Comparison of ENCODE assay signal across 10 cellular contexts in the genomic region with DNA sequence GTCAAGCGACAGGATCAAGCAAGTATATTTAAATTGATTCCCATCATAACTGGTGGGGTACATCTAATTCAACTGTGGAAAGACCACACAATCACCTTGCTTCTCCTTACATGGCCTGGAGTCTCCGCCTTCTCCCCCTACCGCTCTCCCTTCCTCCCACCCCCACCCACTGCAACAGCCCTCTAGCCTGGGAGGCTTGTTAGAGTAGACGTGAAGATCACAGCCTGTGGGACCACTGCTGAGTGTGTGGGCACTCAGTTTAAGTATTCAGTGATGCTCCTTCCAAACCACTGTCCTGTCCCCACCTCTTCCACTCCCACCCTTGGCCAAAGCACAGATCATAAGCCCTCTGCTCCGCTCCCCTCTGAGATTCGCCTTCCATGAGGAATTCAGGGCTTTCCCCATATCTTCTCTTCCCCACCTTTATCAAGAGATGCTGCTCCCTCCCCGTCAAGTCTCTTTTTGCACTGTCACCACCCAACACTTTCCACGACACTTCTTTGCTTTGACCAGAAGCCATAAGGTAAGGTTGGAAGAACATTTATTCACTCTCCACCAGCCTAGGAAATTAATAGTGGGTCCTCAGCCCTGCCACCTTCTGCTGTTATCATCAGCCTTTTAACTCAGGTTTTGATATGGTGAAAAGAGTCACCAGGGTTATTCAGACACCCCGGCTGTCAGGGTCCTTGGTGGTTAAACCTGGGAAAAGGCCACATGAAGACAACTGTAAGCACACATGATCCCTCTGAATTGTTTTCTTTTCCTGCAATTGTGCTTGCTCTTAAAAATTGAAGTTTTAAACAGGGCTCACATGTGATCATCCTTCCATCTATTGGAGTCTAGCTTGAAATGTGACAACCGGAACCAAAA. TPM values are rescaled to one million over a fixed set of nuclear protein-coding genes. Genes with fewer than 3 reads are reported as not detected.
DNase-seq lines count a peak whose midpoint lies in the region; ATAC-seq and TF ChIP-seq lines count a peak whose summit lies in the region.
"Had no signal": no experiment of that assay in that cellular context is flagged by ENCODE, and none has a peak within 500 bp of the region (broad histone marks: within the 10 kb centered on the region; RNA-seq: fewer than 3 reads in every experiment).

No MANE protein-coding gene starts in this region.

- CTCF ChIA-PET in activated CD8-positive, alpha-beta memory T cell treated with anti-CD3 and anti-CD28 coated beads, Interleukin-2, amount 10 ng/mL, durations not matched to agents 7 days and 5 days (lab: Charles Lee) = interaction anchor here (0.8 to 2.5 kb wide), 2 partner anchors 27 to 111 kb away, joined by 3 to 8 read pairs; no protein-coding TSS in a partner anchor
- CTCF ChIA-PET in WTC11 (lab: Charles Lee) = no interaction called here

- DNase-seq in activated CD8-positive, alpha-beta memory T cell treated with anti-CD3 and anti-CD28 coated beads, Interleukin-2, amount 10 ng/mL, durations not matched to agents 7 days and 5 days = no peak
- no peak for DNase-seq in activated CD8-positive, alpha-beta memory T cell treated with anti-CD3 and anti-CD28 coated beads, Interleukin-2, amount 50 U/mL, for 48 hours
- no peak for DNase-seq in WTC11 (ENCODE audit: low spot score)
- no peak for DNase-seq in fibroblast of villous mesenchyme (ENCODE audit: low read depth)
- DNase-seq in spleen = no peak
- no peak for DNase-seq in SKM-1 (lab: John Stamatoyannopoulos, UW; ENCODE audit: unreplicated experiment)
- DNase-seq in NCI-H1417 (lab: John Stamatoyannopoulos, UW) = no peak
- DNase-seq in amniotic stem cell (lab: John Stamatoyannopoulos, UW) = no peak
- DNase-seq: cerebellar nuclear complex had no signal

- no peaks in the 10 kb centered on the region for H3K9me3 ChIP-seq in spleen

- peak overlapping the region; percentile 94 for H3K4me3 ChIP-seq in fibroblast of villous mesenchyme (ENCODE audit: low read depth, low read length)
- H3K4me3 ChIP-seq in spleen = peak overlapping the region in 5 of 8 donors; percentile 60 to 84 (median 65)

- peaks cover 47% of the 10 kb centered on the region for H3K4me1 Mint-ChIP-seq in activated CD8-positive, alpha-beta memory T cell treated with anti-CD3 and anti-CD28 coated beads, Interleukin-2, amount 10 ng/mL, durations not matched to agents 7 days and 5 days
- peaks cover 26% of the 10 kb centered on the region for H3K4me1 Mint-ChIP-seq in WTC11

- TF ChIP-seq CTCF in WTC11 (IDR thresholded peaks at IDR 0.05) (no peak), fibroblast of villous mesenchyme (IDR thresholded peaks at IDR 0.05; ENCODE audit: insufficient read depth, low read depth, low read length) (no peak), spleen (IDR thresholded peaks at IDR 0.05 in 8 of 11, conservative IDR thresholded peaks at IDR 0.05 in 3 of 11) (no peak)

- H3K27me3 ChIP-seq in spleen (replicated peaks in 1 of 7) = no peaks in the 10 kb centered on the region

- peak overlapping the region; percentile 97 for H3K4me3 Mint-ChIP-seq in activated CD8-positive, alpha-beta memory T cell treated with anti-CD3 and anti-CD28 coated beads, Interleukin-2, amount 10 ng/mL, durations not matched to agents 7 days and 5 days
- peak overlapping the region; percentile 98 for H3K4me3 Mint-ChIP-seq in WTC11

- peaks cover 42% of the 10 kb centered on the region for H3K36me3 Mint-ChIP-seq in activated CD8-positive, alpha-beta memory T cell treated with anti-CD3 and anti-CD28 coated beads, Interleukin-2, amount 10 ng/mL, durations not matched to agents 7 days and 5 days
- peaks cover 13% of the 10 kb centered on the region for H3K36me3 Mint-ChIP-seq in WTC11

- no peak for TF ChIP-seq POLR2A in spleen (IDR thresholded peaks at IDR 0.05)

- H3K27ac ChIP-seq in spleen = peak overlapping the region in 3 of 8 donors; percentile 96 to 97 (median 97)

- WGBS in spleen, 5 donors = 86 to 92% (median 90%) methylated on average over 10 of the region's 10 CpGs

- intact Hi-C loops in spleen (cut with DNase I; ENCODE audit: low total_unique reads) = loop anchor here (10.0 kb wide), 1 partner anchor 75 kb away; no protein-coding TSS in a partner anchor

- H3K9me3 Mint-ChIP-seq in activated CD8-positive, alpha-beta memory T cell treated with anti-CD3 and anti-CD28 coated beads, Interleukin-2, amount 10 ng/mL, durations not matched to agents 7 days and 5 days (ENCODE audit: low read depth) = no peaks in the 10 kb centered on the region
- H3K9me3 Mint-ChIP-seq in WTC11 = no peaks in the 10 kb centered on the region
- H3K9me3 Mint-ChIP-seq: CD14-positive monocyte had no signal

- peak overlapping the region; percentile 21 for H3K27ac Mint-ChIP-seq in activated CD8-positive, alpha-beta memory T cell treated with anti-CD3 and anti-CD28 coated beads, Interleukin-2, amount 10 ng/mL, durations not matched to agents 7 days and 5 days
- H3K27ac Mint-ChIP-seq in WTC11 = peak overlapping the region; percentile 35

- H3K36me3 ChIP-seq in spleen = peaks cover 0 to 30% (median 3%) of the 10 kb centered on the region in 6 donors

- POLR2A ChIA-PET in WTC11 (lab: Charles Lee) = no interaction called here

- ATAC-seq in activated CD8-positive, alpha-beta memory T cell treated with anti-CD3 and anti-CD28 coated beads, Interleukin-2, amount 10 ng/mL, durations not matched to agents 7 days and 5 days = no peak
- no peak for ATAC-seq in WTC11

- peaks cover 16 to 67% (median 33%) of the 10 kb centered on the region in 6 donors for H3K4me1 ChIP-seq in spleen

- no peaks in the 10 kb centered on the region for H3K27me3 Mint-ChIP-seq in activated CD8-positive, alpha-beta memory T cell treated with anti-CD3 and anti-CD28 coated beads, Interleukin-2, amount 10 ng/mL, durations not matched to agents 7 days and 5 days
- H3K27me3 Mint-ChIP-seq in WTC11 (ENCODE audit: low read depth) = no peaks in the 10 kb centered on the region

TF ChIP-seq in WTC11, 78 proteins besides CTCF, POLR2A, EP300 and RAD21:
- TF ChIP-seq ATF1 (CRISPR knock-in tag; IDR thresholded peaks at IDR 0.05) (no peak), SP1 (CRISPR knock-in tag; conservative IDR thresholded peaks at IDR 0.05) (no peak), NFE2L1 (CRISPR knock-in tag; IDR thresholded peaks at IDR 0.05) (no peak), ZNF671 (CRISPR knock-in tag; IDR thresholded peaks at IDR 0.05) (no peak)
- TF ChIP-seq, protein P1, sequence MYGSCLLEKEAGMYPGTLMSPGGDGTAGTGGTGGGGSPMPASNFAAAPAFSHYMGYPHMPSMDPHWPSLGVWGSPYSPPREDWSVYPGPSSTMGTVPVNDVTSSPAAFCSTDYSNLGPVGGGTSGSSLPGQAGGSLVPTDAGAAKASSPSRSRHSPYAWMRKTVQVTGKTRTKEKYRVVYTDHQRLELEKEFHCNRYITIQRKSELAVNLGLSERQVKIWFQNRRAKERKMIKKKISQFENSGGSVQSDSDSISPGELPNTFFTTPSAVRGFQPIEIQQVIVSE (CRISPR knock-in tag; IDR thresholded peaks at IDR 0.05; ENCODE audit: borderline replicate concordance) = no peak
- TF ChIP-seq, protein P2, sequence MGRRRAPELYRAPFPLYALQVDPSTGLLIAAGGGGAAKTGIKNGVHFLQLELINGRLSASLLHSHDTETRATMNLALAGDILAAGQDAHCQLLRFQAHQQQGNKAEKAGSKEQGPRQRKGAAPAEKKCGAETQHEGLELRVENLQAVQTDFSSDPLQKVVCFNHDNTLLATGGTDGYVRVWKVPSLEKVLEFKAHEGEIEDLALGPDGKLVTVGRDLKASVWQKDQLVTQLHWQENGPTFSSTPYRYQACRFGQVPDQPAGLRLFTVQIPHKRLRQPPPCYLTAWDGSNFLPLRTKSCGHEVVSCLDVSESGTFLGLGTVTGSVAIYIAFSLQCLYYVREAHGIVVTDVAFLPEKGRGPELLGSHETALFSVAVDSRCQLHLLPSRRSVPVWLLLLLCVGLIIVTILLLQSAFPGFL (CRISPR knock-in tag; IDR thresholded peaks at IDR 0.05; ENCODE audit: borderline replicate concordance) = no peak
- TF ChIP-seq, protein P3, sequence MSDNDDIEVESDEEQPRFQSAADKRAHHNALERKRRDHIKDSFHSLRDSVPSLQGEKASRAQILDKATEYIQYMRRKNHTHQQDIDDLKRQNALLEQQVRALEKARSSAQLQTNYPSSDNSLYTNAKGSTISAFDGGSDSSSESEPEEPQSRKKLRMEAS (CRISPR knock-in tag; IDR thresholded peaks at IDR 0.05) = no peak
- TF ChIP-seq, protein P4, sequence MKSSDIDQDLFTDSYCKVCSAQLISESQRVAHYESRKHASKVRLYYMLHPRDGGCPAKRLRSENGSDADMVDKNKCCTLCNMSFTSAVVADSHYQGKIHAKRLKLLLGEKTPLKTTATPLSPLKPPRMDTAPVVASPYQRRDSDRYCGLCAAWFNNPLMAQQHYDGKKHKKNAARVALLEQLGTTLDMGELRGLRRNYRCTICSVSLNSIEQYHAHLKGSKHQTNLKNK (CRISPR knock-in tag; IDR thresholded peaks at IDR 0.05) = no peak

RNA-seq across cellular contexts. Expression of a gene that starts 1.7 kb away (rescaled TPM):
- 10 to 100 TPM; 20.9 to 25.3 TPM for total RNA-seq in activated CD8-positive, alpha-beta memory T cell treated with anti-CD3 and anti-CD28 coated beads, Interleukin-2, amount 10 ng/mL, durations not matched to agents 7 days and 5 days
- total RNA-seq in WTC11 (2021) (9.8 to 14.7 TPM (median 10.5 TPM) in 3 replicates), fibroblast of villous mesenchyme (8.7 and 15.1 TPM in 2 replicates), spleen (10 to 100 TPM; 12.5 to 30.8 (median 16.9) TPM)
- 10 to 100 TPM in 2 of 3 donors, 1 to 10 TPM in 1; 9.1 to 11.8 (median 10.3) TPM for polyA plus RNA-seq in spleen

RNA-seq across cellular contexts. Expression of a gene that starts 1.8 kb away (rescaled TPM):
- 100 to 1,000 TPM in 1 of 2 experiments, 10 to 100 TPM in 1; 83.9 to 101 TPM for total RNA-seq in activated CD8-positive, alpha-beta memory T cell treated with anti-CD3 and anti-CD28 coated beads, Interleukin-2, amount 10 ng/mL, durations not matched to agents 7 days and 5 days
- 36.6 to 43.0 TPM (median 36.9 TPM) in 3 replicates for total RNA-seq in WTC11 (2021)
- total RNA-seq in fibroblast of villous mesenchyme = 13.2 and 25.5 TPM in 2 replicates
- total RNA-seq in spleen = 1 to 10 TPM; 3.4 to 7.3 (median 4.4) TPM
- 1 to 10 TPM; 3.4 to 9.0 (median 4.4) TPM for polyA plus RNA-seq in spleen
- polyA plus RNA-seq: CD14-positive monocyte had no signal
